Comparison of ENCODE assay signal across 8 cellular contexts in genomic region chr1:95233321-95233736, GRCh38.
DNase-seq lines count a peak whose midpoint lies in the region; ATAC-seq and TF ChIP-seq lines count a peak whose summit lies in the region.

No MANE protein-coding gene starts in this region.

- H3K4me3 ChIP-seq in epithelial cell of esophagus (ENCODE audit: low read length) (peak overlapping the region; percentile 53), muscle layer of colon (ENCODE audit: low read depth in 1 of 2, low read length in 2 of 2) (peak overlapping the region; percentile 62 to 89)

- POLR2A ChIA-PET in RWPE1 (lab: Yijun Ruan, JAX; ENCODE audit: low non-redundant PET), result interaction anchor here (0.6 to 1.2 kb wide), 3 partner anchors 10 to 160 kb away, joined by 3 to 9 read pairs (median 4); partner anchors contain the start of gene ALG14

- H3K36me3 ChIP-seq in muscle layer of colon (ENCODE audit: insufficient read depth, low read length), result no peaks in the 10 kb centered on the region

- H3K4me1 ChIP-seq in muscle layer of colon (ENCODE audit: insufficient read depth, low read length), result peaks cover 4% of the 10 kb centered on the region

- no peaks in the 10 kb centered on the region for H3K9me3 ChIP-seq in muscle layer of colon (ENCODE audit: low read length)

- DNase-seq in ELR (ENCODE audit: low read depth) (peak; percentile 53), RWPE1 (ENCODE audit: low spot score) (no peak), epithelial cell of esophagus (ENCODE audit: low read depth) (no peak), NCI-H446 (lab: John Stamatoyannopoulos, UW) (no peak), SIG-M5 (lab: John Stamatoyannopoulos, UW) (no peak)

- peak overlapping the region; percentile 71 for H3K27ac ChIP-seq in RWPE1
- H3K27ac ChIP-seq in muscle layer of colon (ENCODE audit: low read depth, low read length), result peak overlapping the region; percentile 96

- TF ChIP-seq CTCF in RWPE1 (conservative IDR thresholded peaks at IDR 0.05; ENCODE audit: low read depth), result no peak
- TF ChIP-seq CTCF in epithelial cell of esophagus (IDR thresholded peaks at IDR 0.05; ENCODE audit: insufficient read depth, low read depth, low read length, missing control alignments), result no peak

- no peak for ATAC-seq in HG02870 (IDR thresholded peaks at IDR 0.05; ENCODE audit: unreplicated experiment)
- no peak for ATAC-seq in GM21529 (IDR thresholded peaks at IDR 0.05; ENCODE audit: unreplicated experiment)

- H3K27me3 ChIP-seq in muscle layer of colon (ENCODE audit: control insufficient read depth in 1 of 2, insufficient read depth in 2 of 2, low read length in 2 of 2), result no peaks in the 10 kb centered on the region

- CTCF ChIA-PET in RWPE1 (lab: Yijun Ruan, JAX), result interaction anchor here (0.6 to 1.4 kb wide), 8 partner anchors 10 to 379 kb away, joined by 3 to 9 read pairs (median 6); partner anchors contain the start of gene TLCD4

- peak overlapping the region; percentile 82 for H3K9ac ChIP-seq in muscle layer of colon (ENCODE audit: low read length)
